2 cellular contexts compared by ENCODE assay signal in the genomic region with DNA sequence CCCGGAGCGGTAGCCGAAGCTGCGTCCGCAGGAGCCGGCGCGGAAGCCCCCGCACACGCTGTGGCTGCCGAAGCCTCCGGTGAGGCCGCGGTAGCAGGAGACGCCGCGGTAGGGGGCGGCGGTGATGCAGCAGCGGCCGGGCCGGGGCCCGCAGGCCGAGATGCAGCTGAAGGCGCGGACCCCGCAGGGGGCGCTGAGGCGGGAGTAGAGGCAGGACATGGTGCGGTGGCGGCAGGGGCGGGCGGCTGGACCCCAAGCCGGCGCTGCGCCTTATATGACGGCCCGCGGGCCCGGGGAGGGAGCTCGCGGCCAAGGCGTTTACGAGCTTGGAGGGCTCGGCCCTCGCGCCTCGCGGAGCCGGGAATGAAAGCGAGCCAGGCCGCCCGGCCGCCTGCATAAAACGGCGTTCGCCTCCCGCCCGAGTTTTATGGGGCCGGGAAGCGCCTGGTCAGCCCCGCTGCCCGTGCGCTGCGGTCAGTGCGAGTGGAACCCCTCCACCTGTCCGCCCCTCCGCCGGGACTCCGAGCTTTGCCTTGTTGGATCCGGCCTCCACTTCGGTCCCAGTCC.
TF ChIP-seq lines count a peak whose summit lies in the region.

No MANE protein-coding gene starts in this region.

TF ChIP-seq in A549, 52 proteins besides CTCF, POLR2A, EP300 and RAD21:
- TF ChIP-seq, protein P1, sequence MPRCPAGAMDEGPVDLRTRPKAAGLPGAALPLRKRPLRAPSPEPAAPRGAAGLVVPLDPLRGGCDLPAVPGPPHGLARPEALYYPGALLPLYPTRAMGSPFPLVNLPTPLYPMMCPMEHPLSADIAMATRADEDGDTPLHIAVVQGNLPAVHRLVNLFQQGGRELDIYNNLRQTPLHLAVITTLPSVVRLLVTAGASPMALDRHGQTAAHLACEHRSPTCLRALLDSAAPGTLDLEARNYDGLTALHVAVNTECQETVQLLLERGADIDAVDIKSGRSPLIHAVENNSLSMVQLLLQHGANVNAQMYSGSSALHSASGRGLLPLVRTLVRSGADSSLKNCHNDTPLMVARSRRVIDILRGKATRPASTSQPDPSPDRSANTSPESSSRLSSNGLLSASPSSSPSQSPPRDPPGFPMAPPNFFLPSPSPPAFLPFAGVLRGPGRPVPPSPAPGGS (IDR thresholded peaks at IDR 0.05) = no peak
- no peak for TF ChIP-seq CBX2 (IDR thresholded peaks at IDR 0.05; ENCODE audit: borderline replicate concordance, low read depth)
- no peak for TF ChIP-seq JUN (IDR thresholded peaks at IDR 0.05)
- TF ChIP-seq MYC (IDR thresholded peaks at IDR 0.05; ENCODE audit: borderline replicate concordance, low read length) = no peak
- TF ChIP-seq CBX8 (IDR thresholded peaks at IDR 0.05) = no peak
- 0 out of 2 replicates have a peak, but pooled peaks have one; percentile 50 for TF ChIP-seq FOSB (CRISPR knock-in tag; IDR thresholded peaks at IDR 0.05)
- TF ChIP-seq, protein P2, sequence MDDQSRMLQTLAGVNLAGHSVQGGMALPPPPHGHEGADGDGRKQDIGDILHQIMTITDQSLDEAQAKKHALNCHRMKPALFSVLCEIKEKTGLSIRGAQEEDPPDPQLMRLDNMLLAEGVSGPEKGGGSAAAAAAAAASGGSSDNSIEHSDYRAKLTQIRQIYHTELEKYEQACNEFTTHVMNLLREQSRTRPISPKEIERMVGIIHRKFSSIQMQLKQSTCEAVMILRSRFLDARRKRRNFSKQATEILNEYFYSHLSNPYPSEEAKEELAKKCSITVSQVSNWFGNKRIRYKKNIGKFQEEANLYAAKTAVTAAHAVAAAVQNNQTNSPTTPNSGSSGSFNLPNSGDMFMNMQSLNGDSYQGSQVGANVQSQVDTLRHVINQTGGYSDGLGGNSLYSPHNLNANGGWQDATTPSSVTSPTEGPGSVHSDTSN (IDR thresholded peaks at IDR 0.05) = no peak
- no peak; the same call in 1 of the 2 replicates for TF ChIP-seq RARB (CRISPR knock-in tag; IDR thresholded peaks at IDR 0.05)
- no peak for TF ChIP-seq PHF8 (IDR thresholded peaks at IDR 0.05; ENCODE audit: borderline replicate concordance, low read depth)
- TF ChIP-seq POLR2AphosphoS2 (conservative IDR thresholded peaks at IDR 0.05; ENCODE audit: low read length) = no peak
- TF ChIP-seq MAFK (IDR thresholded peaks at IDR 0.05; ENCODE audit: partially characterized antibody) = no peak
- TF ChIP-seq HDAC2 (IDR thresholded peaks at IDR 0.05) = no peak
- peak; percentile 31; the same call in 1 of the 2 replicates for TF ChIP-seq HOXA7 (CRISPR knock-in tag; IDR thresholded peaks at IDR 0.05)
- TF ChIP-seq, protein P3, sequence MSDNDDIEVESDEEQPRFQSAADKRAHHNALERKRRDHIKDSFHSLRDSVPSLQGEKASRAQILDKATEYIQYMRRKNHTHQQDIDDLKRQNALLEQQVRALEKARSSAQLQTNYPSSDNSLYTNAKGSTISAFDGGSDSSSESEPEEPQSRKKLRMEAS (IDR thresholded peaks at IDR 0.05) = no peak
- no peak for TF ChIP-seq ZFP36 (IDR thresholded peaks at IDR 0.05; ENCODE audit: borderline replicate concordance, partially characterized antibody)
- no peak for TF ChIP-seq RCOR1 (IDR thresholded peaks at IDR 0.05; ENCODE audit: low read depth, low read length)
- TF ChIP-seq FOXS1 (CRISPR knock-in tag; IDR thresholded peaks at IDR 0.05) = no peak
- peak; percentile 97 for TF ChIP-seq TFCP2L1 (CRISPR knock-in tag; IDR thresholded peaks at IDR 0.05)
- TF ChIP-seq ESRRA (IDR thresholded peaks at IDR 0.05; ENCODE audit: borderline replicate concordance, low read length) = no peak
- TF ChIP-seq, protein P4, sequence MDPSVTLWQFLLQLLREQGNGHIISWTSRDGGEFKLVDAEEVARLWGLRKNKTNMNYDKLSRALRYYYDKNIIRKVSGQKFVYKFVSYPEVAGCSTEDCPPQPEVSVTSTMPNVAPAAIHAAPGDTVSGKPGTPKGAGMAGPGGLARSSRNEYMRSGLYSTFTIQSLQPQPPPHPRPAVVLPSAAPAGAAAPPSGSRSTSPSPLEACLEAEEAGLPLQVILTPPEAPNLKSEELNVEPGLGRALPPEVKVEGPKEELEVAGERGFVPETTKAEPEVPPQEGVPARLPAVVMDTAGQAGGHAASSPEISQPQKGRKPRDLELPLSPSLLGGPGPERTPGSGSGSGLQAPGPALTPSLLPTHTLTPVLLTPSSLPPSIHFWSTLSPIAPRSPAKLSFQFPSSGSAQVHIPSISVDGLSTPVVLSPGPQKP (IDR thresholded peaks at IDR 0.05; ENCODE audit: low read depth, low read length) = no peak
- no peak for TF ChIP-seq KDM5A (IDR thresholded peaks at IDR 0.05)
- TF ChIP-seq, protein P5, sequence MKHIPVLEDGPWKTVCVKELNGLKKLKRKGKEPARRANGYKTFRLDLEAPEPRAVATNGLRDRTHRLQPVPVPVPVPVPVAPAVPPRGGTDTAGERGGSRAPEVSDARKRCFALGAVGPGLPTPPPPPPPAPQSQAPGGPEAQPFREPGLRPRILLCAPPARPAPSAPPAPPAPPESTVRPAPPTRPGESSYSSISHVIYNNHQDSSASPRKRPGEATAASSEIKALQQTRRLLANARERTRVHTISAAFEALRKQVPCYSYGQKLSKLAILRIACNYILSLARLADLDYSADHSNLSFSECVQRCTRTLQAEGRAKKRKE (CRISPR knock-in tag; IDR thresholded peaks at IDR 0.05; ENCODE audit: low read depth) = no peak
- TF ChIP-seq, protein P6, sequence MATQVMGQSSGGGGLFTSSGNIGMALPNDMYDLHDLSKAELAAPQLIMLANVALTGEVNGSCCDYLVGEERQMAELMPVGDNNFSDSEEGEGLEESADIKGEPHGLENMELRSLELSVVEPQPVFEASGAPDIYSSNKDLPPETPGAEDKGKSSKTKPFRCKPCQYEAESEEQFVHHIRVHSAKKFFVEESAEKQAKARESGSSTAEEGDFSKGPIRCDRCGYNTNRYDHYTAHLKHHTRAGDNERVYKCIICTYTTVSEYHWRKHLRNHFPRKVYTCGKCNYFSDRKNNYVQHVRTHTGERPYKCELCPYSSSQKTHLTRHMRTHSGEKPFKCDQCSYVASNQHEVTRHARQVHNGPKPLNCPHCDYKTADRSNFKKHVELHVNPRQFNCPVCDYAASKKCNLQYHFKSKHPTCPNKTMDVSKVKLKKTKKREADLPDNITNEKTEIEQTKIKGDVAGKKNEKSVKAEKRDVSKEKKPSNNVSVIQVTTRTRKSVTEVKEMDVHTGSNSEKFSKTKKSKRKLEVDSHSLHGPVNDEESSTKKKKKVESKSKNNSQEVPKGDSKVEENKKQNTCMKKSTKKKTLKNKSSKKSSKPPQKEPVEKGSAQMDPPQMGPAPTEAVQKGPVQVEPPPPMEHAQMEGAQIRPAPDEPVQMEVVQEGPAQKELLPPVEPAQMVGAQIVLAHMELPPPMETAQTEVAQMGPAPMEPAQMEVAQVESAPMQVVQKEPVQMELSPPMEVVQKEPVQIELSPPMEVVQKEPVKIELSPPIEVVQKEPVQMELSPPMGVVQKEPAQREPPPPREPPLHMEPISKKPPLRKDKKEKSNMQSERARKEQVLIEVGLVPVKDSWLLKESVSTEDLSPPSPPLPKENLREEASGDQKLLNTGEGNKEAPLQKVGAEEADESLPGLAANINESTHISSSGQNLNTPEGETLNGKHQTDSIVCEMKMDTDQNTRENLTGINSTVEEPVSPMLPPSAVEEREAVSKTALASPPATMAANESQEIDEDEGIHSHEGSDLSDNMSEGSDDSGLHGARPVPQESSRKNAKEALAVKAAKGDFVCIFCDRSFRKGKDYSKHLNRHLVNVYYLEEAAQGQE (IDR thresholded peaks at IDR 0.05) = no peak
- no peak for TF ChIP-seq GATA3 (IDR thresholded peaks at IDR 0.05; ENCODE audit: borderline replicate concordance)
- TF ChIP-seq RFX5 (IDR thresholded peaks at IDR 0.05) = no peak
- no peak for TF ChIP-seq BHLHE40 (IDR thresholded peaks at IDR 0.05; ENCODE audit: low read depth, low read length)

TF ChIP-seq in IMR-90, 13 proteins besides CTCF, POLR2A, EP300 and RAD21:
- TF ChIP-seq MAFK (IDR thresholded peaks at IDR 0.05; ENCODE audit: low read depth, low read length) (no peak), BHLHE40 (IDR thresholded peaks at IDR 0.05; ENCODE audit: low read depth, low read length) (no peak), CEBPB (IDR thresholded peaks at IDR 0.05; ENCODE audit: low read depth, low read length) (no peak), CHD1 (IDR thresholded peaks at IDR 0.05; ENCODE audit: low read depth, low read length) (no peak), MXI1 (IDR thresholded peaks at IDR 0.05; ENCODE audit: borderline replicate concordance, low read depth, low read length) (no peak), FOS (IDR thresholded peaks at IDR 0.05; ENCODE audit: low read depth, low read length) (no peak), RCOR1 (IDR thresholded peaks at IDR 0.05; ENCODE audit: insufficient replicate concordance, low read length) (no peak), NFE2L2 (IDR thresholded peaks at IDR 0.05; ENCODE audit: low read depth, low read length) (no peak)
- TF ChIP-seq, protein P7, sequence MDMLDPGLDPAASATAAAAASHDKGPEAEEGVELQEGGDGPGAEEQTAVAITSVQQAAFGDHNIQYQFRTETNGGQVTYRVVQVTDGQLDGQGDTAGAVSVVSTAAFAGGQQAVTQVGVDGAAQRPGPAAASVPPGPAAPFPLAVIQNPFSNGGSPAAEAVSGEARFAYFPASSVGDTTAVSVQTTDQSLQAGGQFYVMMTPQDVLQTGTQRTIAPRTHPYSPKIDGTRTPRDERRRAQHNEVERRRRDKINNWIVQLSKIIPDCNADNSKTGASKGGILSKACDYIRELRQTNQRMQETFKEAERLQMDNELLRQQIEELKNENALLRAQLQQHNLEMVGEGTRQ (IDR thresholded peaks at IDR 0.05; ENCODE audit: low read depth, low read length) = no peak
